24 cellular contexts compared by ENCODE assay signal in genomic region chr21:32888971-32889370, GRCh38.
"Had no signal": no experiment of that assay in that cellular context is flagged by ENCODE, and none has a peak within 500 bp of the region (broad histone marks: within the 10 kb centered on the region; RNA-seq: fewer than 3 reads in every experiment).

No MANE protein-coding gene starts in this region.

- H3K4me1 ChIP-seq: left lung, prostate gland, spleen had no signal

- H3K9me3 ChIP-seq: left lung, prostate gland, spleen, thoracic aorta had no signal

- H2AFZ ChIP-seq: hepatocyte had no signal

- DNase-seq: activated CD4-positive, alpha-beta memory T cell treated with anti-CD3 and anti-CD28 coated beads, Interleukin-2, amount 10 ng/mL, durations not matched to agents 7 days and 5 days; activated CD4-positive, alpha-beta T cell treated with anti-CD3 and anti-CD28 coated beads for 48 hours; activated effector memory CD4-positive, alpha-beta T cell treated with anti-CD3 and anti-CD28 coated beads, Interleukin-2, amount 50 U/mL, for 16 hours; activated naive CD4-positive, alpha-beta T cell treated with anti-CD3 and anti-CD28 coated beads, Interleukin-2, amount 10 ng/mL, durations not matched to agents 7 days and 5 days; activated naive CD8-positive, alpha-beta T cell treated with anti-CD3 and anti-CD28 coated beads, Interleukin-2, amount 50 U/mL, for 24 hours; activated T-cell treated with anti-CD3 and anti-CD28 coated beads, Interleukin-2, amount 50 U/mL, for 72 hours; caudate nucleus; dermis blood vessel endothelial cell; effector CD8-positive, alpha-beta T cell; erythroblast; foreskin melanocyte; kidney glomerular epithelial cell; left lung; natural killer cell; spleen; stimulated activated CD4-positive, alpha-beta T cell treated with anti-CD3 and anti-CD28 coated beads, Interleukin-4, amount 100 ng/mL, for 1 hour; stimulated activated naive CD4-positive, alpha-beta T cell had no signal

- H3K4me3 Mint-ChIP-seq: activated CD4-positive, alpha-beta memory T cell treated with anti-CD3 and anti-CD28 coated beads, Interleukin-2, amount 10 ng/mL, durations not matched to agents 7 days and 5 days; activated naive CD4-positive, alpha-beta T cell treated with anti-CD3 and anti-CD28 coated beads, Interleukin-2, amount 10 ng/mL, durations not matched to agents 7 days and 5 days; activated naive CD8-positive, alpha-beta T cell treated with anti-CD3 and anti-CD28 coated beads, Interleukin-2, amount 50 U/mL, for 24 hours; activated T-cell treated with anti-CD3 and anti-CD28 coated beads, Interleukin-2, amount 50 U/mL, for 72 hours; brain; mesothelial cell of epicardium; natural killer cell; type B pancreatic cell had no signal

- H3K27ac ChIP-seq: hepatocyte, left lung, prostate gland, spleen, thoracic aorta had no signal

- ATAC-seq: activated naive CD8-positive, alpha-beta T cell treated with anti-CD3 and anti-CD28 coated beads, Interleukin-2, amount 50 U/mL, for 24 hours; left lung; natural killer cell had no signal

- H3K79me2 ChIP-seq: hepatocyte had no signal

- H3K9me3 Mint-ChIP-seq: activated CD4-positive, alpha-beta memory T cell treated with anti-CD3 and anti-CD28 coated beads, Interleukin-2, amount 10 ng/mL, durations not matched to agents 7 days and 5 days; activated naive CD8-positive, alpha-beta T cell treated with anti-CD3 and anti-CD28 coated beads, Interleukin-2, amount 50 U/mL, for 24 hours; activated T-cell treated with anti-CD3 and anti-CD28 coated beads, Interleukin-2, amount 50 U/mL, for 72 hours; brain; mesothelial cell of epicardium; natural killer cell; type B pancreatic cell had no signal

- H3K36me3 Mint-ChIP-seq: activated naive CD4-positive, alpha-beta T cell treated with anti-CD3 and anti-CD28 coated beads, Interleukin-2, amount 10 ng/mL, durations not matched to agents 7 days and 5 days; brain; mesothelial cell of epicardium; natural killer cell; type B pancreatic cell had no signal

- H3K4me1 Mint-ChIP-seq: activated naive CD8-positive, alpha-beta T cell treated with anti-CD3 and anti-CD28 coated beads, Interleukin-2, amount 50 U/mL, for 24 hours; brain; mesothelial cell of epicardium had no signal

- H3K4me2 ChIP-seq: hepatocyte had no signal

- H3K4me3 ChIP-seq: hepatocyte, left lung, lung, prostate gland, spleen, thoracic aorta had no signal

- H3K36me3 ChIP-seq: left lung, prostate gland, spleen, thoracic aorta had no signal

- H3K27ac Mint-ChIP-seq: activated CD4-positive, alpha-beta memory T cell treated with anti-CD3 and anti-CD28 coated beads, Interleukin-2, amount 10 ng/mL, durations not matched to agents 7 days and 5 days; activated naive CD4-positive, alpha-beta T cell treated with anti-CD3 and anti-CD28 coated beads, Interleukin-2, amount 10 ng/mL, durations not matched to agents 7 days and 5 days; activated naive CD8-positive, alpha-beta T cell treated with anti-CD3 and anti-CD28 coated beads, Interleukin-2, amount 50 U/mL, for 24 hours; activated T-cell treated with anti-CD3 and anti-CD28 coated beads, Interleukin-2, amount 50 U/mL, for 72 hours; brain; mesothelial cell of epicardium; natural killer cell; type B pancreatic cell had no signal
